9 cellular contexts compared by ENCODE assay signal in the genomic region with DNA sequence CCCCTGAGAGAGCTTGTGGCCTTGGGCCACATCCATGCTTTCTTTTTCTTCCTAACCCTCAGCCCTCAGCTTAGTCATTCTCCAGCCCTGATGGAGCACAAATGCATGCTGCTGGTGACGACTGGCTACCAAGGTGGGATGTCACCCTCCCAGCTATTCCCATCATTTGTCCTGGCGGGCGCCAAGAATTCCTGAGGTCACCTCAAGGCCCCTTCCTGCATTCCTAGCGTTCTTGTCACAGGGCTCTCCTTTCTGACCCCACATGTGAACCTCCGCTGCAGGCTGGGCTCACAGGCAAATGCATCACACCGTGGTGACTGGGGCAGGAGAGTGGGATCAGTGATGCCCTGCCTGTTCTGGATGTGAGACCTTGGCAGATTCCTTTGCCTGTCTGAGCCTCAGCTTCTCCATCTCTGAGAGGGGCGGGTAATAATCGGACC. TPM values are rescaled to one million over a fixed set of nuclear protein-coding genes. Genes with fewer than 3 reads are reported as not detected.
DNase-seq lines count a peak whose midpoint lies in the region; ATAC-seq and TF ChIP-seq lines count a peak whose summit lies in the region.
"Had no signal": no experiment of that assay in that cellular context is flagged by ENCODE, and none has a peak within 500 bp of the region (broad histone marks: within the 10 kb centered on the region; RNA-seq: fewer than 3 reads in every experiment).

No MANE protein-coding gene starts in this region.

- no peaks in the 10 kb centered on the region for H3K36me3 ChIP-seq in esophagus muscularis mucosa
- H3K36me3 ChIP-seq in ovary, result no peaks in the 10 kb centered on the region

- H3K9me3 ChIP-seq in esophagus muscularis mucosa (no peaks in the 10 kb centered on the region), ovary (no peaks in the 10 kb centered on the region)

- ATAC-seq in HG02798 (IDR thresholded peaks at IDR 0.05; ENCODE audit: poor library complexity, unreplicated experiment), result no peak

- no peaks in the 10 kb centered on the region for H3K36me3 Mint-ChIP-seq in glutamatergic neuron (ENCODE audit: unreplicated experiment)

- 88% methylated on average over 8 of the region's 8 CpGs for WGBS in esophagus muscularis mucosa
- WGBS in ovary, 3 donors, result 69 to 77% (median 75%) methylated on average over 8 of the region's 8 CpGs

- peaks cover 9% of the 10 kb centered on the region for H3K4me1 Mint-ChIP-seq in glutamatergic neuron (ENCODE audit: low read depth, unreplicated experiment)

- intact Hi-C loops in esophagus muscularis mucosa (cut with DNase I), result loop anchor here (5.0 kb wide), 1 partner anchor 67 kb away; no protein-coding TSS in a partner anchor
- intact Hi-C loops in ovary (cut with DNase I), result loop anchor here in 1 of 4 donors (5.0 kb wide), 1 partner anchor 727 kb away; no protein-coding TSS in a partner anchor

- no peak overlapping the region for H3K4me3 Mint-ChIP-seq in glutamatergic neuron (ENCODE audit: unreplicated experiment)

- H3K27ac ChIP-seq in esophagus muscularis mucosa (replicated peaks in 1 of 4) (peak overlapping the region; percentile 74 to 84 (median 84)), ovary (no peak overlapping the region)
- H3K27ac ChIP-seq: HL-60 had no signal

- H3K4me3 ChIP-seq in esophagus muscularis mucosa (no peak overlapping the region), ovary (no peak overlapping the region)

- TF ChIP-seq POLR2A in esophagus muscularis mucosa (IDR thresholded peaks at IDR 0.05; ENCODE audit: low read depth) (no peak), ovary (IDR thresholded peaks at IDR 0.05) (no peak)

- H3K27me3 ChIP-seq in esophagus muscularis mucosa (no peaks in the 10 kb centered on the region), ovary (no peaks in the 10 kb centered on the region)

- H3K4me1 ChIP-seq in esophagus muscularis mucosa (peaks cover 11 to 33% (median 29%) of the 10 kb centered on the region in 4 donors), ovary (ENCODE audit: insufficient read depth) (peaks cover 2% of the 10 kb centered on the region)

- TF ChIP-seq EP300 in esophagus muscularis mucosa (IDR thresholded peaks at IDR 0.05) (no peak), ovary (IDR thresholded peaks at IDR 0.05) (no peak)

- no peak overlapping the region for H3K27ac Mint-ChIP-seq in glutamatergic neuron (ENCODE audit: unreplicated experiment)

- H3K27me3 Mint-ChIP-seq in glutamatergic neuron (ENCODE audit: unreplicated experiment), result peaks cover 2% of the 10 kb centered on the region

- peak; percentile 85 for DNase-seq in GM03348 (ENCODE audit: low spot score)
- DNase-seq in RKO (ENCODE audit: low spot score), result peak; percentile 33
- DNase-seq in esophagus muscularis mucosa (ENCODE audit: extremely low spot score), result no peak
- DNase-seq in renal cortical epithelial cell (ENCODE audit: low read depth), result peak; percentile 96
- DNase-seq in glutamatergic neuron, result no peak
- no peak for DNase-seq in ovary
- no peak for DNase-seq in NCI-H1436 treated with DMSO at 0.1 percent for 48 hours (lab: John Stamatoyannopoulos, UW)

- TF ChIP-seq CTCF in esophagus muscularis mucosa (IDR thresholded peaks at IDR 0.05) (no peak), glutamatergic neuron (IDR thresholded peaks at IDR 0.05; ENCODE audit: partially characterized antibody, unreplicated experiment) (no peak), ovary (IDR thresholded peaks at IDR 0.05) (no peak)

- peaks cover 2% of the 10 kb centered on the region for H3K9me3 Mint-ChIP-seq in glutamatergic neuron (ENCODE audit: unreplicated experiment)

RNA-seq across cellular contexts. Expression of gene IFFO2, which starts 53.4 kb away (rescaled TPM):
- 10 to 100 TPM in 3 of 4 donors, 1 to 10 TPM in 1; 9.6 to 40.3 (median 16.3) TPM for total RNA-seq in esophagus muscularis mucosa
- total RNA-seq in renal cortical epithelial cell, result 34.0 and 42.0 TPM in 2 replicates
- 107 TPM for total RNA-seq in glutamatergic neuron (ENCODE audit: unreplicated experiment)
- total RNA-seq in ovary, result 10 to 100 TPM in 1 of 7 donors, 1 to 10 TPM in 6; 3.6 to 11.2 (median 6.2) TPM
- 1 to 10 TPM; 3.4 to 6.3 TPM for polyA plus RNA-seq in ovary

Comparison
In these comparisons a context has a peak if more than half of its experiments do, and no peak if none do; other contexts are left out.
1. DNase-seq: peak in GM03348 (single experiment), RKO (single experiment) and renal cortical epithelial cell (single experiment); none in esophagus muscularis mucosa (single experiment), glutamatergic neuron (single experiment), ovary (0 of 5) and NCI-H1436 treated with DMSO at 0.1 percent for 48 hours (single experiment).
2. H3K27ac ChIP-seq: peak in esophagus muscularis mucosa (4 of 4); none in ovary (0 of 2).